1 cellular context compared by ENCODE assay signal in the genomic region with DNA sequence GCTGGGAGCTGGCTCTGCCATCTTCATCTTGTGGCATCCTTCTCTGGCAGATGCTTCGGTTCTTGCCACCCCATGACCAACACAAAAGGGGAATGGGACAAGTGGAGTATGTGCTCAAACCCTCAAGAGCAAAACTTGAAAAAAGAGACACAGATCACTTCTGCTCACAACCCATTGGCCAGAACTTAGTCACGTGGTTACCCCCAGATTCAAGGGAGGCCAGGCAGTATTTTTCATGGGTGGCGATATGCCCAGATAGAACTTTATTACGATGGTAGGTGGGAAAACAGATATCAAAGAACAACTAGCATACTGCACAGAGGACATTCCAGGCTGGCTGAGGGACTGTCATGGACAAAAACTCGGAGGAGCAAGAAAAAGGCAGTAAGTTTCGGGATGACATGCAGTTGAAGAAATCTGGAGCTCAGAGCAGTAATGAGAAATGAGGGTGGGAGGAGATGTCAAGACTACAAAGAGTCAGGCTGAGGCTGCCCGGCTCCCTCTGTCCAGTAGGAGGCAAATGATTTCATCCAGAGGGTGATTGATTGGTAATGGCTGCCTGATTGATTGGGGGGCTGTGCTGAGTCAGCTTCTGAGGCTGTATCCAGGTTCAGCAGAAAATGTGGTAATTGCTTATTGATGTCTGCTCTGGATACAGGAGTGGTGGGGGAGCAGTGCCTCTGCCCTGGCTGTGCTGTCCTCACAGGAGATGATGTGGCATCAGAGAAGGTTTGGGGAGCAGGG.
TF ChIP-seq lines count a peak whose summit lies in the region.

No MANE protein-coding gene starts in this region.

TF ChIP-seq in Ishikawa, 13 proteins besides CTCF, POLR2A, EP300 and RAD21 (continued from another document):
- TF ChIP-seq, protein P1, sequence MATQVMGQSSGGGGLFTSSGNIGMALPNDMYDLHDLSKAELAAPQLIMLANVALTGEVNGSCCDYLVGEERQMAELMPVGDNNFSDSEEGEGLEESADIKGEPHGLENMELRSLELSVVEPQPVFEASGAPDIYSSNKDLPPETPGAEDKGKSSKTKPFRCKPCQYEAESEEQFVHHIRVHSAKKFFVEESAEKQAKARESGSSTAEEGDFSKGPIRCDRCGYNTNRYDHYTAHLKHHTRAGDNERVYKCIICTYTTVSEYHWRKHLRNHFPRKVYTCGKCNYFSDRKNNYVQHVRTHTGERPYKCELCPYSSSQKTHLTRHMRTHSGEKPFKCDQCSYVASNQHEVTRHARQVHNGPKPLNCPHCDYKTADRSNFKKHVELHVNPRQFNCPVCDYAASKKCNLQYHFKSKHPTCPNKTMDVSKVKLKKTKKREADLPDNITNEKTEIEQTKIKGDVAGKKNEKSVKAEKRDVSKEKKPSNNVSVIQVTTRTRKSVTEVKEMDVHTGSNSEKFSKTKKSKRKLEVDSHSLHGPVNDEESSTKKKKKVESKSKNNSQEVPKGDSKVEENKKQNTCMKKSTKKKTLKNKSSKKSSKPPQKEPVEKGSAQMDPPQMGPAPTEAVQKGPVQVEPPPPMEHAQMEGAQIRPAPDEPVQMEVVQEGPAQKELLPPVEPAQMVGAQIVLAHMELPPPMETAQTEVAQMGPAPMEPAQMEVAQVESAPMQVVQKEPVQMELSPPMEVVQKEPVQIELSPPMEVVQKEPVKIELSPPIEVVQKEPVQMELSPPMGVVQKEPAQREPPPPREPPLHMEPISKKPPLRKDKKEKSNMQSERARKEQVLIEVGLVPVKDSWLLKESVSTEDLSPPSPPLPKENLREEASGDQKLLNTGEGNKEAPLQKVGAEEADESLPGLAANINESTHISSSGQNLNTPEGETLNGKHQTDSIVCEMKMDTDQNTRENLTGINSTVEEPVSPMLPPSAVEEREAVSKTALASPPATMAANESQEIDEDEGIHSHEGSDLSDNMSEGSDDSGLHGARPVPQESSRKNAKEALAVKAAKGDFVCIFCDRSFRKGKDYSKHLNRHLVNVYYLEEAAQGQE (IDR thresholded peaks at IDR 0.05; ENCODE audit: low read depth): no peak
- no peak for TF ChIP-seq CEBPB (IDR thresholded peaks at IDR 0.05)
TF ChIP-seq in Ishikawa: peak in this region for 1.
